Comparison of ENCODE assay signal across 6 cellular contexts in the genomic region with DNA sequence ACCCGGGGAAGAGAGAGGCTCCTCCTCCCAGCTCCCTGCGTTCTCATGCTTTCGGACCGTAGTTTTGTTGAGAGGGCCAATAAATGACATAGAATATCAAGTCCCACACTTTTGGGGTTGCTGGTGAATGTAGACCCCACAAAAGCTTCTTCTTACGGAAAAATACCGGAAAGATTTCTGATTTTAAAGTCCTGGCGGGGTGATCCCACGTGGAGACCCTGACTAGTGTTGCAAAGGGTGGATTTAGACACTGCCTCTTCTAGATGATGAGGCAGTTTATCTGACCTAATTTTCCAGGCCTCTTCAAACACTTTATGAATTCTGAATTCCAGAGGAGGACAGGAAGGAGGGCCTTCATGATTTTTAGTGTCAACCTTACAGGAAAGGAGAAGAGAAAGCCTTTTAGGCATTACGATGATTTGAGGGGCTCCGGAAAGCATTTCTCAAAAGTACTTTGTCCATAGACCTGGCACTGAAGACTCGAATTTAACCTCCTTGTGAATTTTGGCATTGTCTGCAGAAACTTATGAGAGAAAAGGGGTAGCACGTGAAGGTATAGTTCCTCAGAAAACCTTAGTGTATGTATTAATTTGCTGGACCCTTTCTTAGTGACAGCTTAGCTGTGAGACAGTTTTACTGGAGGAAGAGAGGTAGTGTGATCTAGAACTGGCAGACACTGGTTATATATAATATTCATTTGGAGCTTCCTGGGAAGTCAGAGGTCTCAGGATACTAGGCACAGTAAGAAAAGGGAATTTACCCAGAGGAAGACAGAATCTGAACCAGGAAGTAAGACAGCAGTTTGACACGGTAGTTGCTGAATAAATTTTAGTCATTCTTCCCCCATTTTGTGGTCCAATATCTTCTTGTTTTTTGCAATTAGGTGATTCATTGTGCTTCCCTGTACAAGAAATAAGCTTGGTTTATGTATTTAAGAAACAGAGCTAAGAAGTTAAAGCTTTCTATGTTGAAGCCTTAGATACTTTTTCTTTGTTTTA. TPM values are rescaled to one million over a fixed set of nuclear protein-coding genes. Genes with fewer than 3 reads are reported as not detected.
DNase-seq lines count a peak whose midpoint lies in the region; ATAC-seq and TF ChIP-seq lines count a peak whose summit lies in the region.

No MANE protein-coding gene starts in this region.

- dilution Hi-C loops in mammary epithelial cell (cut with HindIII; ENCODE audit: low sequenced_read_pairs) = loop anchor here (10.0 kb wide), 1 partner anchor 183 kb away; no protein-coding TSS in a partner anchor

- CTCF ChIA-PET in mammary epithelial cell (lab: Charles Lee; ENCODE audit: low non-redundant PET) = interaction anchor here (0.5 to 1.5 kb wide), 4 partner anchors 9 to 63 kb away, joined by 3 to 17 read pairs (median 14); no protein-coding TSS in a partner anchor

- H3K4me3 ChIP-seq in mammary epithelial cell (replicated peaks in 1 of 3; ENCODE audit: insufficient read depth in 1 of 3, low read depth in 2 of 3, low read length in 3 of 3) (peak overlapping the region; percentile 65 to 81 (median 77)), neutrophil (ENCODE audit: low read depth in 1 of 2, low read length in 1 of 2) (peak overlapping the region; percentile 82 to 98)

- H3K9ac ChIP-seq in mammary epithelial cell (ENCODE audit: insufficient read depth, low read length) = peak overlapping the region; percentile 81

- H3K36me3 ChIP-seq in mammary epithelial cell (ENCODE audit: insufficient read depth, low read length) (peaks cover 5% of the 10 kb centered on the region), neutrophil (peaks cover 37% of the 10 kb centered on the region)

- peak; percentile 54 for DNase-seq in HuH-7 (ENCODE audit: low spot score)
- peak; percentile 33 for DNase-seq in mammary epithelial cell
- DNase-seq in 8988T = no peak
- no peak for DNase-seq in NCI-H1436 treated with DMSO at 0.1 percent for 48 hours (lab: John Stamatoyannopoulos, UW)

- no peaks in the 10 kb centered on the region for H4K20me1 ChIP-seq in mammary epithelial cell (ENCODE audit: insufficient read depth, low read length)

- H3K4me1 ChIP-seq in mammary epithelial cell (ENCODE audit: insufficient read depth, low read length) (peaks cover 15% of the 10 kb centered on the region), neutrophil (ENCODE audit: control insufficient read depth in 1 of 2, insufficient read depth in 1 of 2, low read depth in 1 of 2, low read length in 1 of 2) (peaks cover 45 to 60% of the 10 kb centered on the region in 2 experiments)

- H3K27ac ChIP-seq in mammary epithelial cell (ENCODE audit: insufficient read depth, low read depth, low read length) (peak overlapping the region; percentile 77), neutrophil (peak overlapping the region; percentile 94)

- H3K27me3 ChIP-seq in mammary epithelial cell (ENCODE audit: insufficient read depth, low read length) (no peaks in the 10 kb centered on the region), neutrophil (no peaks in the 10 kb centered on the region)

- BruUV-seq in mammary epithelial cell (replicated peaks; lab: Mats Ljungman, UMichigan) = TSS peak; percentile 44

- H2AFZ ChIP-seq in mammary epithelial cell (ENCODE audit: low read depth, low read length) = peak overlapping the region; percentile 94

- TF ChIP-seq CTCF in mammary epithelial cell (conservative IDR thresholded peaks at IDR 0.05 in 1 of 2, IDR thresholded peaks at IDR 0.05 in 1 of 2; ENCODE audit: extremely low read depth in 1 of 2, insufficient read depth in 1 of 2, low read depth in 1 of 2, low read length in 2 of 2) (no peak), neutrophil (IDR thresholded peaks at IDR 0.05) (no peak)

- peaks cover 37% of the 10 kb centered on the region for H3K79me2 ChIP-seq in mammary epithelial cell (ENCODE audit: insufficient read depth, low read length)

- peak; percentile 61 for ATAC-seq in GM18909 (IDR thresholded peaks at IDR 0.05; ENCODE audit: poor library complexity, unreplicated experiment)

- intact Hi-C loops in mammary epithelial cell (cut with micrococcal nuclease) = no loop called here

- 1% methylated on average over 13 of the region's 13 CpGs for WGBS in mammary epithelial cell (ENCODE audit: low coverage, missing lambda C conversion rate)

- in situ Hi-C loops in mammary epithelial cell (cut with MboI; ENCODE audit: low sequenced_read_pairs in 2 of 2) = no loop called here

- H3K4me2 ChIP-seq in mammary epithelial cell (ENCODE audit: insufficient read depth, low read depth, low read length) = peak overlapping the region; percentile 91

- H3K9me3 ChIP-seq in mammary epithelial cell (replicated peaks; ENCODE audit: insufficient read depth, low read length) (no peaks in the 10 kb centered on the region), neutrophil (no peaks in the 10 kb centered on the region)

RNA-seq across cellular contexts. Expression of a gene that starts 0.9 kb away (rescaled TPM):
- 10 to 100 TPM; 24.8 to 27.4 TPM for total RNA-seq in mammary epithelial cell
- 6.8 TPM for polyA plus RNA-seq in mammary epithelial cell
- polyA minus RNA-seq in mammary epithelial cell = 12.4 TPM

RNA-seq across cellular contexts. Expression of a gene that starts 15.7 kb away (rescaled TPM):
- 10 to 100 TPM; 67.8 to 80.4 TPM for total RNA-seq in mammary epithelial cell
- polyA plus RNA-seq in mammary epithelial cell = 21.9 TPM
- 51.7 TPM for polyA minus RNA-seq in mammary epithelial cell

RNA-seq across cellular contexts. Expression of a gene that starts 22.4 kb away (rescaled TPM):
- 1 to 10 TPM in 1 of 2 donors, under 1 TPM in 1; 0.67 to 1.1 TPM for total RNA-seq in mammary epithelial cell
- polyA plus RNA-seq in mammary epithelial cell = 0.95 TPM
- polyA minus RNA-seq in mammary epithelial cell = not detected

RNA-seq across cellular contexts. Expression of a gene that starts 49.6 kb away (rescaled TPM):
- 10 to 100 TPM; 24.3 to 45.5 TPM for total RNA-seq in mammary epithelial cell
- 13.9 TPM for polyA plus RNA-seq in mammary epithelial cell
- 10.2 TPM for polyA minus RNA-seq in mammary epithelial cell

Comparison
In these comparisons a context has a peak if more than half of its experiments do, and no peak if none do; other contexts are left out.
1. DNase-seq: peak in HuH-7 (single experiment) and mammary epithelial cell (single experiment); none in 8988T (single experiment) and NCI-H1436 treated with DMSO at 0.1 percent for 48 hours (single experiment).